20 cellular contexts compared by ENCODE assay signal in the genomic region with DNA sequence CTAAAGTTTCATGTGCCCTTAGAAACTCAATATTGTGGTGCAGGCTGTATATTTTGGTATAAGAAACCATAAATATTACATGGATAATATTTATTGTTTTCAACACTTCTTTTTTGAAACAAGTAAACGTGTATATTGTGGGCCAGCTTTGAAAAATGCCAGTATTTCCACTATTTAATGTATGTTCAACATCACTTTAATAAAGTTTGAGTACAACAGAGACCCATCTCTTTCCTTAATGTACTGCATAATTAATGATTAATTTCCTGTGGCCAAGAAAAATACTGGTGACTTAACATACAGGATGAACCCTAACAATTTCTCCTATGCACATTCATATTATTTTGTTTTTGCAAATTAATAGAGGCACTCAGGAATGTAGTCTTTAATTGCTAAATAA.
A peak's percentile ranks its signal among the peaks of the same experiment; 100 is the strongest.
DNase-seq lines count a peak whose midpoint lies in the region; ATAC-seq, FAIRE-seq and TF ChIP-seq lines count a peak whose summit lies in the region.
"Had no signal": no experiment of that assay in that cellular context is flagged by ENCODE, and none has a peak within 500 bp of the region (broad histone marks: within the 10 kb centered on the region; RNA-seq: fewer than 3 reads in every experiment).

No MANE protein-coding gene starts in this region.

- POLR2A ChIA-PET in endothelial cell of umbilical vein (lab: Charles Lee), result no interaction called here
- POLR2A ChIA-PET in activated CD4-positive, alpha-beta T cell treated with anti-CD3 and anti-CD28 coated beads for 36 hours (lab: Charles Lee), result no interaction called here

- DNase-seq in GM23338 (ENCODE audit: low spot score) (no peak), endothelial cell of umbilical vein (ENCODE audit: low read depth, low spot score) (peak; percentile 10), NCI-H2081 (lab: John Stamatoyannopoulos, UW) (no peak)
- DNase-seq in activated CD4-positive, alpha-beta T cell treated with anti-CD3 and anti-CD28 coated beads for 36 hours, result no peak
- DNase-seq: AML-193; Caco-2; Calu3; CD4-positive, alpha-beta T cell; CD8-positive, alpha-beta T cell; DMS79 treated with DMSO at 0.1 percent for 48 hours; GF-D8 had no signal

- no peaks in the 10 kb centered on the region for H3F3A ChIP-seq in GM23338 (replicated peaks; ENCODE audit: low read depth)

- intact Hi-C loops in endothelial cell of umbilical vein (cut with micrococcal nuclease), result no loop called here
- intact Hi-C loops in activated CD4-positive, alpha-beta T cell treated with anti-CD3 and anti-CD28 coated beads for 36 hours (cut with DNase I, micrococcal nuclease), result no loop called here

- H3K27me3 ChIP-seq in GM23338 (ENCODE audit: insufficient read depth) (no peaks in the 10 kb centered on the region), endothelial cell of umbilical vein (ENCODE audit: control insufficient read depth in 2 of 2, insufficient read depth in 2 of 2, low read length in 2 of 2) (no peaks in the 10 kb centered on the region)
- H3K27me3 ChIP-seq: BLaER1 treated with 17β-estradiol and CSF1 and Interleukin-3, amounts not matched to agents 10 nM and 100 nM had no signal

- H3K9ac ChIP-seq in endothelial cell of umbilical vein (replicated peaks; ENCODE audit: extremely low read depth, insufficient read depth, low read length), result no peak overlapping the region
- H3K9ac ChIP-seq: BLaER1 treated with 17β-estradiol and CSF1 and Interleukin-3, amounts not matched to agents 10 nM and 100 nM had no signal

- H3K27ac Mint-ChIP-seq in GM23338, result no peak overlapping the region
- no peak overlapping the region for H3K27ac Mint-ChIP-seq in activated CD4-positive, alpha-beta T cell treated with anti-CD3 and anti-CD28 coated beads for 36 hours
- H3K27ac Mint-ChIP-seq: B cell; CD4-positive, alpha-beta T cell; CD8-positive, alpha-beta T cell had no signal

- dilution Hi-C loops in endothelial cell of umbilical vein (cut with MboI; ENCODE audit: extremely low pct_ligation_motif_present, low sequenced_read_pairs), result no loop called here

- peaks cover 37% of the 10 kb centered on the region for H3K36me3 Mint-ChIP-seq in GM23338 (ENCODE audit: low read depth)
- no peaks in the 10 kb centered on the region for H3K36me3 Mint-ChIP-seq in activated CD4-positive, alpha-beta T cell treated with anti-CD3 and anti-CD28 coated beads for 36 hours (ENCODE audit: low read depth)
- H3K36me3 Mint-ChIP-seq: CD8-positive, alpha-beta T cell had no signal

- no peak overlapping the region for H2AFZ ChIP-seq in GM23338
- no peak overlapping the region for H2AFZ ChIP-seq in endothelial cell of umbilical vein (ENCODE audit: low read depth, low read length)

- no peaks in the 10 kb centered on the region for H3K9me1 ChIP-seq in endothelial cell of umbilical vein (replicated peaks; ENCODE audit: control insufficient read depth, extremely low read depth, insufficient read depth, low read length)

- H3K27ac ChIP-seq in GM23338 (ENCODE audit: low read depth) (peak overlapping the region; percentile 76), endothelial cell of umbilical vein (ENCODE audit: insufficient read depth, low read depth, low read length) (no peak overlapping the region)
- H3K27ac ChIP-seq: 22Rv1; A549; BLaER1 treated with 17β-estradiol and CSF1 and Interleukin-3, amounts not matched to agents 10 nM and 100 nM; C4-2B had no signal

- peaks cover 36% of the 10 kb centered on the region for H3K9me3 Mint-ChIP-seq in GM23338
- H3K9me3 Mint-ChIP-seq in activated CD4-positive, alpha-beta T cell treated with anti-CD3 and anti-CD28 coated beads for 36 hours (ENCODE audit: low read depth), result peaks cover 7% of the 10 kb centered on the region

- no peak overlapping the region for H3K4me3 Mint-ChIP-seq in GM23338
- H3K4me3 Mint-ChIP-seq in activated CD4-positive, alpha-beta T cell treated with anti-CD3 and anti-CD28 coated beads for 36 hours, result no peak overlapping the region
- H3K4me3 Mint-ChIP-seq: B cell; CD4-positive, alpha-beta T cell; CD8-positive, alpha-beta T cell had no signal

- no peak for ATAC-seq in GM23338
- ATAC-seq in SK-N-SH treated with all-trans-retinoic acid at 6 μM for 48 hours, result peak; percentile 69
- no peak for ATAC-seq in activated CD4-positive, alpha-beta T cell treated with anti-CD3 and anti-CD28 coated beads for 36 hours
- ATAC-seq: A549; CD8-positive, alpha-beta T cell had no signal

- peaks cover 7% of the 10 kb centered on the region; the same call in 2 of the 3 replicates for H3K4me1 Mint-ChIP-seq in GM23338
- no peaks in the 10 kb centered on the region for H3K4me1 Mint-ChIP-seq in activated CD4-positive, alpha-beta T cell treated with anti-CD3 and anti-CD28 coated beads for 36 hours
- H3K4me1 Mint-ChIP-seq: B cell had no signal

- H3K4me2 ChIP-seq in GM23338, result 0 out of 2 replicates have a peak overlapping the region, but pooled peaks have one; percentile 12
- H3K4me2 ChIP-seq in endothelial cell of umbilical vein (ENCODE audit: insufficient read depth, low read length), result no peak overlapping the region
- H3K4me2 ChIP-seq: A549; BLaER1 treated with 17β-estradiol and CSF1 and Interleukin-3, amounts not matched to agents 10 nM and 100 nM had no signal

- no TSS peak for BruUV-seq in endothelial cell of umbilical vein (replicated peaks; lab: Mats Ljungman, UMichigan)

- CTCF ChIA-PET in endothelial cell of umbilical vein (lab: Charles Lee), result interaction anchor here (0.9 kb wide), 1 partner anchor 11 kb away, joined by 3 read pairs; no protein-coding TSS in a partner anchor
- CTCF ChIA-PET in activated CD4-positive, alpha-beta T cell treated with anti-CD3 and anti-CD28 coated beads for 36 hours (lab: Charles Lee), result no interaction called here

- TF ChIP-seq POLR2A in endothelial cell of umbilical vein (IDR thresholded peaks at IDR 0.05; ENCODE audit: low read depth, low read length), result no peak

- H3K9me2 ChIP-seq in GM23338 (ENCODE audit: insufficient read depth), result no peaks in the 10 kb centered on the region

- H3K36me3 ChIP-seq in GM23338 (ENCODE audit: insufficient read depth) (peaks cover 13% of the 10 kb centered on the region), endothelial cell of umbilical vein (ENCODE audit: control insufficient read depth in 2 of 2, extremely low read depth in 1 of 2, insufficient read depth in 2 of 2, low read length in 2 of 2) (no peaks in the 10 kb centered on the region)
- H3K36me3 ChIP-seq: BLaER1 treated with 17β-estradiol and CSF1 and Interleukin-3, amounts not matched to agents 10 nM and 100 nM had no signal

- peaks cover 13% of the 10 kb centered on the region for H3K4me1 ChIP-seq in GM23338 (ENCODE audit: insufficient read depth)
- H3K4me1 ChIP-seq in endothelial cell of umbilical vein (ENCODE audit: control insufficient read depth, extremely low read depth, insufficient read depth, low read length), result no peaks in the 10 kb centered on the region
- H3K4me1 ChIP-seq: A549; BLaER1 treated with 17β-estradiol and CSF1 and Interleukin-3, amounts not matched to agents 10 nM and 100 nM; Caco-2 had no signal

- no peaks in the 10 kb centered on the region for H4K20me1 ChIP-seq in GM23338 (replicated peaks; ENCODE audit: insufficient read depth)
- H4K20me1 ChIP-seq in endothelial cell of umbilical vein (replicated peaks; ENCODE audit: control insufficient read depth, extremely low read depth, insufficient read depth, low read length), result no peaks in the 10 kb centered on the region
- H4K20me1 ChIP-seq: BLaER1 treated with 17β-estradiol and CSF1 and Interleukin-3, amounts not matched to agents 10 nM and 100 nM had no signal

- no peak for TF ChIP-seq CTCF in GM23338 (conservative IDR thresholded peaks at IDR 0.05; ENCODE audit: low read depth in 2 of 2)
- TF ChIP-seq CTCF in endothelial cell of umbilical vein (IDR thresholded peaks at IDR 0.05; ENCODE audit: extremely low read depth in 1 of 2, insufficient read depth in 1 of 2, low read depth in 1 of 2, low read length in 2 of 2), result no peak

- H3K79me2 ChIP-seq in GM23338 (replicated peaks; ENCODE audit: insufficient read depth), result no peaks in the 10 kb centered on the region
- no peaks in the 10 kb centered on the region for H3K79me2 ChIP-seq in endothelial cell of umbilical vein (ENCODE audit: control insufficient read depth, insufficient read depth, low read length)

- H3K4me3 ChIP-seq in GM23338 (no peak overlapping the region), endothelial cell of umbilical vein (replicated peaks in 1 of 3; ENCODE audit: insufficient read depth in 1 of 3, low read depth in 1 of 3, low read length in 3 of 3) (no peak overlapping the region)
- H3K4me3 ChIP-seq: A549; BLaER1 treated with 17β-estradiol and CSF1 and Interleukin-3, amounts not matched to agents 10 nM and 100 nM had no signal

- FAIRE-seq in endothelial cell of umbilical vein (lab: Jason Lieb, UNC), result no peak
- FAIRE-seq: A549, G401.6, GM12891, GM19239 had no signal

- H3K9me3 ChIP-seq in endothelial cell of umbilical vein (replicated peaks; ENCODE audit: control insufficient read depth, insufficient read depth, low read length), result no peaks in the 10 kb centered on the region
- H3K9me3 ChIP-seq: A549 had no signal

- H3K27me3 Mint-ChIP-seq in GM23338 (ENCODE audit: insufficient read depth, low read depth, poor library complexity), result no peaks in the 10 kb centered on the region
- H3K27me3 Mint-ChIP-seq in activated CD4-positive, alpha-beta T cell treated with anti-CD3 and anti-CD28 coated beads for 36 hours, result no peaks in the 10 kb centered on the region
- H3K27me3 Mint-ChIP-seq: B cell; CD4-positive, alpha-beta T cell had no signal

TF ChIP-seq in SK-N-SH treated with all-trans-retinoic acid at 6 μM for 48 hours, 23 proteins besides CTCF, POLR2A, EP300 and RAD21:
- no peak for TF ChIP-seq ISL1 (CRISPR knock-in tag; IDR thresholded peaks at IDR 0.05)
- TF ChIP-seq ZFP3 (CRISPR knock-in tag; IDR thresholded peaks at IDR 0.05), result no peak
- TF ChIP-seq ZNF70 (CRISPR knock-in tag; IDR thresholded peaks at IDR 0.05), result no peak
- TF ChIP-seq TOX (CRISPR knock-in tag; IDR thresholded peaks at IDR 0.05; ENCODE audit: borderline replicate concordance), result peak; percentile 64; the same call in 1 of the 2 replicates

TF ChIP-seq in endothelial cell of umbilical vein, 7 proteins besides CTCF, POLR2A, EP300 and RAD21:
- TF ChIP-seq MYC (IDR thresholded peaks at IDR 0.05; ENCODE audit: low read depth, low read length) (no peak), GATA2 (IDR thresholded peaks at IDR 0.05; ENCODE audit: insufficient read depth, insufficient read length, low read depth, low read length) (no peak), FOS (IDR thresholded peaks at IDR 0.05; ENCODE audit: borderline replicate concordance, insufficient read depth, low read length) (no peak), JUN (IDR thresholded peaks at IDR 0.05; ENCODE audit: borderline replicate concordance, insufficient read depth, insufficient read length, low read depth) (no peak), EZH2 (IDR thresholded peaks at IDR 0.05; ENCODE audit: borderline replicate concordance, low read depth, low read length, severe bottlenecking) (no peak), POLR2AphosphoS5 (IDR thresholded peaks at IDR 0.05; ENCODE audit: insufficient read depth, low read depth, low read length) (no peak)
- TF ChIP-seq, protein P1, sequence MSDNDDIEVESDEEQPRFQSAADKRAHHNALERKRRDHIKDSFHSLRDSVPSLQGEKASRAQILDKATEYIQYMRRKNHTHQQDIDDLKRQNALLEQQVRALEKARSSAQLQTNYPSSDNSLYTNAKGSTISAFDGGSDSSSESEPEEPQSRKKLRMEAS (IDR thresholded peaks at IDR 0.05; ENCODE audit: insufficient read depth, insufficient read length), result no peak
